ENCODE assay signal across 27 cellular contexts in genomic region chr10:48970654-48971053, GRCh38. TPM values are rescaled to one million over a fixed set of nuclear protein-coding genes. Genes with fewer than 3 reads are reported as not detected.
DNase-seq lines count a peak whose midpoint lies in the region; ATAC-seq, FAIRE-seq and TF ChIP-seq lines count a peak whose summit lies in the region.
"Had no signal": no experiment of that assay in that cellular context is flagged by ENCODE, and none has a peak within 500 bp of the region (broad histone marks: within the 10 kb centered on the region; RNA-seq: fewer than 3 reads in every experiment).

No MANE protein-coding gene starts in this region.

- no peak overlapping the region for H3K27ac Mint-ChIP-seq in activated CD4-positive, alpha-beta T cell treated with anti-CD3 and anti-CD28 coated beads, Interleukin-2, amount 10 ng/mL, durations not matched to agents 7 days and 5 days
- H3K27ac Mint-ChIP-seq in activated naive CD8-positive, alpha-beta T cell treated with anti-CD3 and anti-CD28 coated beads, Interleukin-2, amount 10 ng/mL, durations not matched to agents 7 days and 5 days: no peak overlapping the region
- H3K27ac Mint-ChIP-seq in activated naive CD8-positive, alpha-beta T cell treated with anti-CD3 and anti-CD28 coated beads for 36 hours: no peak overlapping the region
- peak overlapping the region; percentile 47 for H3K27ac Mint-ChIP-seq in astrocyte (ENCODE audit: unreplicated experiment)
- H3K27ac Mint-ChIP-seq: CD4-positive, alpha-beta T cell; CD8-positive, alpha-beta T cell had no signal

- DNase-seq in activated CD4-positive, alpha-beta T cell treated with anti-CD3 and anti-CD28 coated beads, Interleukin-2, amount 10 ng/mL, durations not matched to agents 7 days and 5 days: peak; percentile 8
- no peak for DNase-seq in activated CD4-positive, alpha-beta T cell treated with anti-CD3 and anti-CD28 coated beads, Interleukin-2, amount 50 U/mL, for 1 hour
- DNase-seq in activated naive CD8-positive, alpha-beta T cell treated with anti-CD3 and anti-CD28 coated beads, Interleukin-2, amount 10 ng/mL, durations not matched to agents 7 days and 5 days: no peak
- DNase-seq in activated naive CD8-positive, alpha-beta T cell treated with anti-CD3 and anti-CD28 coated beads for 36 hours: no peak
- DNase-seq in astrocyte (ENCODE audit: low read depth): no peak
- DNase-seq: AML-193; Caco-2; Calu3; CD4-positive, alpha-beta T cell; CD8-positive, alpha-beta T cell; DMS79 treated with DMSO at 0.1 percent for 48 hours; EL; GDM1 had no signal

- no peak overlapping the region for H2AFZ ChIP-seq in astrocyte (ENCODE audit: low read depth, low read length)

- no peak overlapping the region for H3K4me3 Mint-ChIP-seq in activated CD4-positive, alpha-beta T cell treated with anti-CD3 and anti-CD28 coated beads, Interleukin-2, amount 10 ng/mL, durations not matched to agents 7 days and 5 days
- no peak overlapping the region for H3K4me3 Mint-ChIP-seq in activated naive CD8-positive, alpha-beta T cell treated with anti-CD3 and anti-CD28 coated beads, Interleukin-2, amount 10 ng/mL, durations not matched to agents 7 days and 5 days
- H3K4me3 Mint-ChIP-seq in activated naive CD8-positive, alpha-beta T cell treated with anti-CD3 and anti-CD28 coated beads for 36 hours: no peak overlapping the region
- H3K4me3 Mint-ChIP-seq in astrocyte (ENCODE audit: unreplicated experiment): no peak overlapping the region
- H3K4me3 Mint-ChIP-seq: B cell; CD4-positive, alpha-beta T cell; CD8-positive, alpha-beta T cell had no signal

- no peaks in the 10 kb centered on the region for H3K9me3 ChIP-seq in astrocyte (ENCODE audit: insufficient read depth, low read depth, low read length)
- H3K9me3 ChIP-seq: Caco-2 had no signal

- H3K4me2 ChIP-seq in astrocyte (ENCODE audit: low read length): no peak overlapping the region
- H3K4me2 ChIP-seq: A549; BLaER1 treated with 17β-estradiol and CSF1 and Interleukin-3, amounts not matched to agents 10 nM and 100 nM had no signal

- no peak overlapping the region for H3K27ac ChIP-seq in astrocyte (ENCODE audit: low read depth, low read length)
- H3K27ac ChIP-seq: 22Rv1; A549; BLaER1 treated with 17β-estradiol and CSF1 and Interleukin-3, amounts not matched to agents 10 nM and 100 nM; C4-2B had no signal

- ATAC-seq in activated naive CD8-positive, alpha-beta T cell treated with anti-CD3 and anti-CD28 coated beads, Interleukin-2, amount 10 ng/mL, durations not matched to agents 7 days and 5 days (ENCODE audit: low read depth): peak; percentile 50
- ATAC-seq in GM21717 (IDR thresholded peaks at IDR 0.05; ENCODE audit: unreplicated experiment) (no peak), GM21737 (IDR thresholded peaks at IDR 0.05; ENCODE audit: unreplicated experiment) (no peak)
- ATAC-seq: A549; CD8-positive, alpha-beta T cell; GM12878 had no signal

- CTCF ChIA-PET in activated CD4-positive, alpha-beta T cell treated with anti-CD3 and anti-CD28 coated beads, Interleukin-2, amount 10 ng/mL, durations not matched to agents 7 days and 5 days (lab: Charles Lee): no interaction called here

- peaks cover 6% of the 10 kb centered on the region for H3K4me1 Mint-ChIP-seq in activated CD4-positive, alpha-beta T cell treated with anti-CD3 and anti-CD28 coated beads, Interleukin-2, amount 10 ng/mL, durations not matched to agents 7 days and 5 days
- H3K4me1 Mint-ChIP-seq in activated naive CD8-positive, alpha-beta T cell treated with anti-CD3 and anti-CD28 coated beads, Interleukin-2, amount 10 ng/mL, durations not matched to agents 7 days and 5 days: peaks cover 7% of the 10 kb centered on the region
- H3K4me1 Mint-ChIP-seq in activated naive CD8-positive, alpha-beta T cell treated with anti-CD3 and anti-CD28 coated beads for 36 hours: no peaks in the 10 kb centered on the region
- no peaks in the 10 kb centered on the region for H3K4me1 Mint-ChIP-seq in astrocyte (ENCODE audit: low read depth, unreplicated experiment)
- H3K4me1 Mint-ChIP-seq: B cell had no signal

- no peaks in the 10 kb centered on the region for H3K36me3 Mint-ChIP-seq in activated CD4-positive, alpha-beta T cell treated with anti-CD3 and anti-CD28 coated beads, Interleukin-2, amount 10 ng/mL, durations not matched to agents 7 days and 5 days (ENCODE audit: low read depth)
- no peaks in the 10 kb centered on the region for H3K36me3 Mint-ChIP-seq in activated naive CD8-positive, alpha-beta T cell treated with anti-CD3 and anti-CD28 coated beads, Interleukin-2, amount 10 ng/mL, durations not matched to agents 7 days and 5 days
- H3K36me3 Mint-ChIP-seq in activated naive CD8-positive, alpha-beta T cell treated with anti-CD3 and anti-CD28 coated beads for 36 hours: no peaks in the 10 kb centered on the region
- H3K36me3 Mint-ChIP-seq in astrocyte (ENCODE audit: low read depth, unreplicated experiment): no peaks in the 10 kb centered on the region
- H3K36me3 Mint-ChIP-seq: CD8-positive, alpha-beta T cell had no signal

- POLR2A ChIA-PET in activated CD4-positive, alpha-beta T cell treated with anti-CD3 and anti-CD28 coated beads, Interleukin-2, amount 10 ng/mL, durations not matched to agents 7 days and 5 days (lab: Charles Lee): no interaction called here
- POLR2A ChIA-PET in activated naive CD8-positive, alpha-beta T cell treated with anti-CD3 and anti-CD28 coated beads, Interleukin-2, amount 10 ng/mL, durations not matched to agents 7 days and 5 days (lab: Charles Lee): no interaction called here

- H3K27me3 ChIP-seq in astrocyte (ENCODE audit: insufficient read depth, low read length): no peaks in the 10 kb centered on the region
- H3K27me3 ChIP-seq: BLaER1 treated with 17β-estradiol and CSF1 and Interleukin-3, amounts not matched to agents 10 nM and 100 nM had no signal

- no peaks in the 10 kb centered on the region for H3K79me2 ChIP-seq in astrocyte (ENCODE audit: insufficient read depth, low read length)

- no peaks in the 10 kb centered on the region for H3K36me3 ChIP-seq in astrocyte (ENCODE audit: insufficient read depth, low read length)

- H3K9ac ChIP-seq in astrocyte (ENCODE audit: low read length): no peak overlapping the region
- H3K9ac ChIP-seq: BLaER1 treated with 17β-estradiol and CSF1 and Interleukin-3, amounts not matched to agents 10 nM and 100 nM had no signal

- H3K27me3 Mint-ChIP-seq in activated CD4-positive, alpha-beta T cell treated with anti-CD3 and anti-CD28 coated beads, Interleukin-2, amount 10 ng/mL, durations not matched to agents 7 days and 5 days: peaks cover 3% of the 10 kb centered on the region
- H3K27me3 Mint-ChIP-seq in activated naive CD8-positive, alpha-beta T cell treated with anti-CD3 and anti-CD28 coated beads, Interleukin-2, amount 10 ng/mL, durations not matched to agents 7 days and 5 days: peaks cover 7% of the 10 kb centered on the region
- H3K27me3 Mint-ChIP-seq in activated naive CD8-positive, alpha-beta T cell treated with anti-CD3 and anti-CD28 coated beads for 36 hours: no peaks in the 10 kb centered on the region
- peaks cover 52% of the 10 kb centered on the region for H3K27me3 Mint-ChIP-seq in astrocyte (ENCODE audit: low read depth, unreplicated experiment)
- H3K27me3 Mint-ChIP-seq: B cell had no signal

- no peak overlapping the region for H3K4me3 ChIP-seq in astrocyte (ENCODE audit: insufficient read depth, low read depth, low read length)
- H3K4me3 ChIP-seq: A549; BLaER1 treated with 17β-estradiol and CSF1 and Interleukin-3, amounts not matched to agents 10 nM and 100 nM; GM12878 had no signal

- H4K20me1 ChIP-seq in astrocyte (ENCODE audit: insufficient read depth, low read length): no peaks in the 10 kb centered on the region

- FAIRE-seq in astrocyte (lab: Jason Lieb, UNC): no peak
- FAIRE-seq: A549, D721Med, GM12878, GM12892, GM18507 had no signal

- H3K4me1 ChIP-seq in astrocyte (ENCODE audit: insufficient read depth, low read length): no peaks in the 10 kb centered on the region
- H3K4me1 ChIP-seq: A549; BLaER1 treated with 17β-estradiol and CSF1 and Interleukin-3, amounts not matched to agents 10 nM and 100 nM; Caco-2 had no signal

- H3K9me3 Mint-ChIP-seq in activated CD4-positive, alpha-beta T cell treated with anti-CD3 and anti-CD28 coated beads, Interleukin-2, amount 10 ng/mL, durations not matched to agents 7 days and 5 days: no peaks in the 10 kb centered on the region
- H3K9me3 Mint-ChIP-seq in activated naive CD8-positive, alpha-beta T cell treated with anti-CD3 and anti-CD28 coated beads, Interleukin-2, amount 10 ng/mL, durations not matched to agents 7 days and 5 days: no peaks in the 10 kb centered on the region
- no peaks in the 10 kb centered on the region for H3K9me3 Mint-ChIP-seq in activated naive CD8-positive, alpha-beta T cell treated with anti-CD3 and anti-CD28 coated beads for 36 hours
- peaks cover 2% of the 10 kb centered on the region for H3K9me3 Mint-ChIP-seq in astrocyte (ENCODE audit: unreplicated experiment)
- H3K9me3 Mint-ChIP-seq: CD4-positive, alpha-beta T cell; CD8-positive, alpha-beta T cell had no signal

- no peak for TF ChIP-seq CTCF in astrocyte (IDR thresholded peaks at IDR 0.05; ENCODE audit: insufficient read depth, low read depth, low read length)

RNA-seq across cellular contexts. Expression of gene LRRC18, which starts 31.0 kb away (rescaled TPM):
- total RNA-seq in activated CD4-positive, alpha-beta T cell treated with anti-CD3 and anti-CD28 coated beads, Interleukin-2, amount 10 ng/mL, durations not matched to agents 7 days and 5 days: not detected
- total RNA-seq in activated naive CD8-positive, alpha-beta T cell treated with anti-CD3 and anti-CD28 coated beads, Interleukin-2, amount 10 ng/mL, durations not matched to agents 7 days and 5 days: under 1 TPM in 1 of 2 experiments, not detected in 1; 0.25 TPM
- total RNA-seq in activated naive CD8-positive, alpha-beta T cell treated with anti-CD3 and anti-CD28 coated beads for 36 hours: not detected
- total RNA-seq in astrocyte: not detected in 2 replicates
- total RNA-seq: A172; B cell; Caco-2; Calu3; CD4-positive, alpha-beta T cell; CD8-positive, alpha-beta T cell; Daoy; G401 had no signal
